9 cellular contexts compared by ENCODE assay signal in genomic region chr11:65226103-65226442, GRCh38. TPM values are rescaled to one million over a fixed set of nuclear protein-coding genes. Genes with fewer than 3 reads are reported as not detected.
DNase-seq lines count a peak whose midpoint lies in the region; ATAC-seq lines count a peak whose summit lies in the region.
"Had no signal": no experiment of that assay in that cellular context is flagged by ENCODE, and none has a peak within 500 bp of the region (broad histone marks: within the 10 kb centered on the region; RNA-seq: fewer than 3 reads in every experiment).

No MANE protein-coding gene starts in this region.

- H3K4me3 ChIP-seq in CD4-positive, CD25-positive, alpha-beta regulatory T cell (ENCODE audit: low read depth, low read length) = no peak overlapping the region
- H3K4me3 ChIP-seq in endocrine pancreas (ENCODE audit: control insufficient read depth, insufficient read depth, low read length) (no peak overlapping the region), neuronal stem cell (ENCODE audit: low read length in 2 of 2) (peak overlapping the region; percentile 37 to 70)

- DNase-seq in CD4-positive, CD25-positive, alpha-beta regulatory T cell = no peak
- peak; percentile 61 for DNase-seq in MV-4-11 (lab: John Stamatoyannopoulos, UW)
- DNase-seq in neuronal stem cell (ENCODE audit: low spot score) = no peak
- no peak for DNase-seq in head of caudate nucleus
- DNase-seq in Ammon's horn (ENCODE audit: low spot score) = no peak
- no peak for DNase-seq in NCI-H2107 treated with DMSO at 0.1 percent for 48 hours (lab: John Stamatoyannopoulos, UW; ENCODE audit: unreplicated experiment)

- H3K18ac ChIP-seq in neuronal stem cell (ENCODE audit: low read length) = peak overlapping the region; percentile 76

- H3K36me3 Mint-ChIP-seq in CD4-positive, CD25-positive, alpha-beta regulatory T cell = peaks cover 9% of the 10 kb centered on the region

- H3K9me3 Mint-ChIP-seq in CD4-positive, CD25-positive, alpha-beta regulatory T cell = peaks cover 0 to 2% (median 0%) of the 10 kb centered on the region in 7 donors

- no peak for ATAC-seq in CD4-positive, CD25-positive, alpha-beta regulatory T cell (ENCODE audit: low read depth in 2 of 2)
- ATAC-seq in HG03378 (IDR thresholded peaks at IDR 0.05; ENCODE audit: unreplicated experiment) = no peak

- peak overlapping the region in 3 of 4 donors; percentile 44 to 69 (median 60) for H3K4me3 Mint-ChIP-seq in CD4-positive, CD25-positive, alpha-beta regulatory T cell

- no CpG with 5 or more reads among the region's 7 CpGs for WGBS in neuronal stem cell (ENCODE audit: extremely low coverage in 2 of 2, insufficient read length in 2 of 2, insufficient replicate concordance in 1 of 2), 2 donors

- no peak overlapping the region for H3K23ac ChIP-seq in neuronal stem cell (ENCODE audit: low read depth, low read length, poor library complexity)

- H3K27me3 Mint-ChIP-seq in CD4-positive, CD25-positive, alpha-beta regulatory T cell = peaks cover 26% of the 10 kb centered on the region

- H3K14ac ChIP-seq in neuronal stem cell (ENCODE audit: low read length) = no peak overlapping the region

- no peak overlapping the region for H2BK5ac ChIP-seq in neuronal stem cell (ENCODE audit: low read length)

- intact Hi-C loops in head of caudate nucleus (cut with DNase I) = no loop called here

- peaks cover 9% of the 10 kb centered on the region for H3K4me1 ChIP-seq in CD4-positive, CD25-positive, alpha-beta regulatory T cell (ENCODE audit: control insufficient read depth, insufficient read depth, low read length, poor library complexity, severe bottlenecking)
- no peaks in the 10 kb centered on the region for H3K4me1 ChIP-seq in endocrine pancreas (ENCODE audit: control insufficient read depth, insufficient read depth, low read length)
- H3K4me1 ChIP-seq in neuronal stem cell (ENCODE audit: control insufficient read depth in 2 of 2, insufficient read depth in 1 of 2, low read depth in 1 of 2, low read length in 2 of 2) = peaks cover 5 to 6% of the 10 kb centered on the region in 2 donors

- H4K8ac ChIP-seq in neuronal stem cell (ENCODE audit: low read depth, low read length) = no peak overlapping the region

- peak overlapping the region; percentile 97 for H2AFZ ChIP-seq in neuronal stem cell (ENCODE audit: low read length)

- H3K27me3 ChIP-seq in CD4-positive, CD25-positive, alpha-beta regulatory T cell (ENCODE audit: control insufficient read depth, insufficient read depth, low read length) = peaks cover 4% of the 10 kb centered on the region
- H3K27me3 ChIP-seq in endocrine pancreas (ENCODE audit: control insufficient read depth, insufficient read depth, low read length) (no peaks in the 10 kb centered on the region), neuronal stem cell (ENCODE audit: control insufficient read depth in 3 of 3, insufficient read depth in 3 of 3, low read depth in 1 of 3, low read length in 3 of 3) (peaks cover 0 to 6% (median 2%) of the 10 kb centered on the region in 3 experiments)

- H3K4me2 ChIP-seq in neuronal stem cell (ENCODE audit: insufficient read depth, low read length, poor library complexity, severe bottlenecking) = peak overlapping the region; percentile 59

- no peaks in the 10 kb centered on the region for H3K36me3 ChIP-seq in CD4-positive, CD25-positive, alpha-beta regulatory T cell (ENCODE audit: control insufficient read depth, insufficient read depth, low read length)
- peaks cover 3% of the 10 kb centered on the region for H3K36me3 ChIP-seq in endocrine pancreas (ENCODE audit: control insufficient read depth, insufficient read depth, low read length)
- no peaks in the 10 kb centered on the region for H3K36me3 ChIP-seq in neuronal stem cell (replicated peaks in 1 of 2; ENCODE audit: control insufficient read depth in 2 of 2, insufficient read depth in 2 of 2, low read length in 2 of 2)

- H3K79me1 ChIP-seq in neuronal stem cell (ENCODE audit: low read depth, low read length) = peaks cover 3% of the 10 kb centered on the region

- H3K27ac Mint-ChIP-seq in CD4-positive, CD25-positive, alpha-beta regulatory T cell = no peak overlapping the region

- H3K9me3 ChIP-seq in CD4-positive, CD25-positive, alpha-beta regulatory T cell (ENCODE audit: control insufficient read depth in 2 of 2, low read length in 2 of 2) = no peaks in the 10 kb centered on the region
- H3K9me3 ChIP-seq in endocrine pancreas (ENCODE audit: control insufficient read depth, low read length) (no peaks in the 10 kb centered on the region), neuronal stem cell (replicated peaks in 1 of 2; ENCODE audit: control insufficient read depth in 2 of 2, insufficient read depth in 1 of 2, low read depth in 1 of 2, low read length in 2 of 2) (peaks cover 2 to 3% of the 10 kb centered on the region in 2 donors)

- no peak overlapping the region for H2AK5ac ChIP-seq in neuronal stem cell (ENCODE audit: low read depth, low read length)

- no peak overlapping the region for H3K4ac ChIP-seq in neuronal stem cell (ENCODE audit: low read length)

- H2BK120ac ChIP-seq in neuronal stem cell (ENCODE audit: low read depth, low read length) = no peak overlapping the region

- peaks cover 0 to 13% (median 6%) of the 10 kb centered on the region in 4 donors for H3K4me1 Mint-ChIP-seq in CD4-positive, CD25-positive, alpha-beta regulatory T cell

- no peak overlapping the region for H4K91ac ChIP-seq in neuronal stem cell (ENCODE audit: low read depth, low read length, poor library complexity)

- no peak overlapping the region for H3K27ac ChIP-seq in CD4-positive, CD25-positive, alpha-beta regulatory T cell (ENCODE audit: insufficient read depth, low read length, poor library complexity, severe bottlenecking)
- no peak overlapping the region for H3K27ac ChIP-seq in neuronal stem cell (replicated peaks; ENCODE audit: low read length)

- no peak overlapping the region for H2BK12ac ChIP-seq in neuronal stem cell (ENCODE audit: low read length)

- no peak overlapping the region for H2BK15ac ChIP-seq in neuronal stem cell (ENCODE audit: low read length)

- H3K9ac ChIP-seq in endocrine pancreas (ENCODE audit: control insufficient read depth, insufficient read depth, low read length) (peak overlapping the region; percentile 21), neuronal stem cell (ENCODE audit: low read depth, low read length, poor library complexity) (no peak overlapping the region)

RNA-seq across cellular contexts. Expression of gene POLA2, which starts 35.7 kb away (rescaled TPM):
- 25.7 TPM for total RNA-seq in CD4-positive, CD25-positive, alpha-beta regulatory T cell
- 10 to 100 TPM in 3 of 4 donors, 1 to 10 TPM in 1; 8.3 to 13.4 (median 12.8) TPM for polyA plus RNA-seq in CD4-positive, CD25-positive, alpha-beta regulatory T cell
- polyA plus RNA-seq in neuronal stem cell (2013, experiment 1 of 2) = 13.5 TPM
- polyA plus RNA-seq in neuronal stem cell (2013, experiment 2 of 2) = 13.4 TPM

RNA-seq across cellular contexts. Expression of gene CAPN1, which starts 44.3 kb away (rescaled TPM):
- total RNA-seq in CD4-positive, CD25-positive, alpha-beta regulatory T cell = 158 TPM
- polyA plus RNA-seq in CD4-positive, CD25-positive, alpha-beta regulatory T cell = 100 to 1,000 TPM in 2 of 4 donors, 10 to 100 TPM in 2; 91.2 to 148 (median 109) TPM
- polyA plus RNA-seq in neuronal stem cell (2013, experiment 1 of 2) = 35.4 TPM
- 33.4 TPM for polyA plus RNA-seq in neuronal stem cell (2013, experiment 2 of 2)

RNA-seq across cellular contexts. Expression of gene SPDYC, which starts 56.0 kb away (rescaled TPM):
- not detected for total RNA-seq in CD4-positive, CD25-positive, alpha-beta regulatory T cell
- not detected for polyA plus RNA-seq in CD4-positive, CD25-positive, alpha-beta regulatory T cell
- 0.06 TPM for polyA plus RNA-seq in neuronal stem cell (2013, experiment 1 of 2)
- polyA plus RNA-seq in neuronal stem cell (2013, experiment 2 of 2) = not detected
- total RNA-seq: temporal lobe had no signal

Comparison
In these comparisons a context has a peak if more than half of its experiments do, and no peak if none do; other contexts are left out.
1. H3K4me3 ChIP-seq: peak in neuronal stem cell (2 of 2); none in CD4-positive, CD25-positive, alpha-beta regulatory T cell (single experiment) and endocrine pancreas (single experiment).